8 cellular contexts compared by ENCODE assay signal in the genomic region with DNA sequence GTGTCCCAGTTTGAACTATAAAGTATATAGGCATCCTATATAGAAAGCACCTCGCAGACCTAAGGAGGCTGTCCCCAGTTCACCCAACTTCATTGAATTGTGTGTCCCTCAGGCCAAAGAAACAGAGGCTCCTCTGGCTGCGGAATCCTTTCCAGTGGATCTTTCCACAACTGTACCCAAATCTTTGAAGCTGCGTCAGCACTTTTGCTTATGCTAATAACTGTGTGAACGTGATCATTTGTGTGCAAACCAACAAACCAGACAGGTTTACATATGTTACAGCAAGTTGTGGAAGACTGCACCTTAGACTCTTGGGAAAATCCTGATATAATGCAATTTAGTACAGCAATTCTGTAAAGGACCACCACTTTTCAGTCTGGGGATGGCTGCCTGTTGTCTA.
"Had no signal": no experiment of that assay in that cellular context is flagged by ENCODE, and none has a peak within 500 bp of the region (broad histone marks: within the 10 kb centered on the region; RNA-seq: fewer than 3 reads in every experiment).

No MANE protein-coding gene starts in this region.

- H3K27ac ChIP-seq: KMS-11 had no signal

- H3K4me2 ChIP-seq: GM23338, KMS-11 had no signal

- ATAC-seq: GM23338 had no signal

- H3K4me3 ChIP-seq: GM23338 had no signal

- H2AFZ ChIP-seq: GM23338 had no signal

- DNase-seq: H9, HCEC 1CT, KBM-7 had no signal

- FAIRE-seq: H1, H54, HTR-8/SVneo had no signal

- H3K9ac ChIP-seq: KMS-11 had no signal
